In genomic region chr12:111585619-111586135, GRCh38 we compare ENCODE assay signal across 16 cellular contexts.
"Had no signal": no experiment of that assay in that cellular context is flagged by ENCODE, and none has a peak within 500 bp of the region (broad histone marks: within the 10 kb centered on the region; RNA-seq: fewer than 3 reads in every experiment).

No MANE protein-coding gene starts in this region.

- H3K27ac Mint-ChIP-seq: activated B cell treated with CpG ODN at 0.5 μM for 24 hours; activated naive CD8-positive, alpha-beta T cell; T-helper 17 cell had no signal

- H3K36me3 Mint-ChIP-seq: activated naive CD8-positive, alpha-beta T cell had no signal

- FAIRE-seq: endometrium, pancreas had no signal

- H3K36me3 ChIP-seq: pancreas, upper lobe of left lung had no signal

- H3K9me3 Mint-ChIP-seq: activated B cell treated with CpG ODN at 0.5 μM for 24 hours; naive B cell; stimulated activated naive CD8-positive, alpha-beta T cell treated with anti-CD3 and anti-CD28 coated beads, Interleukin-15, amount 100 ng/mL, for 72 hours had no signal

- H3K4me3 ChIP-seq: dorsolateral prefrontal cortex, hepatocyte, pancreas, upper lobe of left lung had no signal

- ATAC-seq: left lobe of liver; stimulated activated naive CD8-positive, alpha-beta T cell treated with anti-CD3 and anti-CD28 coated beads, Interleukin-15, amount 100 ng/mL, for 72 hours; T-helper 17 cell had no signal

- H3K9me3 ChIP-seq: pancreas, upper lobe of left lung had no signal

- H3K27me3 Mint-ChIP-seq: activated B cell treated with CpG ODN at 0.5 μM for 24 hours; activated naive CD8-positive, alpha-beta T cell; naive B cell; stimulated activated naive CD8-positive, alpha-beta T cell treated with anti-CD3 and anti-CD28 coated beads, Interleukin-15, amount 100 ng/mL, for 72 hours; T-helper 17 cell had no signal

- H2AFZ ChIP-seq: hepatocyte had no signal

- DNase-seq: activated B cell treated with CpG ODN at 0.5 μM for 24 hours; activated CD4-positive, alpha-beta T cell treated with anti-CD3 and anti-CD28 coated beads for 48 hours; activated gamma-delta T cell treated with Interleukin-2 at 50 U/mL for 16 hours; amygdala; brain microvascular endothelial cell; dorsolateral prefrontal cortex; islet precursor cell; naive B cell; pancreas; stimulated activated naive CD8-positive, alpha-beta T cell treated with anti-CD3 and anti-CD28 coated beads, Interleukin-15, amount 100 ng/mL, for 72 hours; T-helper 17 cell; upper lobe of left lung had no signal

- H3K27ac ChIP-seq: brain microvascular endothelial cell, dorsolateral prefrontal cortex, hepatocyte, pancreas, upper lobe of left lung had no signal

- H3K27me3 ChIP-seq: brain microvascular endothelial cell, dorsolateral prefrontal cortex, hepatocyte, pancreas, upper lobe of left lung had no signal

- H3K4me3 Mint-ChIP-seq: activated B cell treated with CpG ODN at 0.5 μM for 24 hours; activated naive CD8-positive, alpha-beta T cell; stimulated activated naive CD8-positive, alpha-beta T cell treated with anti-CD3 and anti-CD28 coated beads, Interleukin-15, amount 100 ng/mL, for 72 hours; T-helper 17 cell had no signal

- H3K4me2 ChIP-seq: hepatocyte had no signal
